ENCODE assay signal across 32 cellular contexts in the genomic region with DNA sequence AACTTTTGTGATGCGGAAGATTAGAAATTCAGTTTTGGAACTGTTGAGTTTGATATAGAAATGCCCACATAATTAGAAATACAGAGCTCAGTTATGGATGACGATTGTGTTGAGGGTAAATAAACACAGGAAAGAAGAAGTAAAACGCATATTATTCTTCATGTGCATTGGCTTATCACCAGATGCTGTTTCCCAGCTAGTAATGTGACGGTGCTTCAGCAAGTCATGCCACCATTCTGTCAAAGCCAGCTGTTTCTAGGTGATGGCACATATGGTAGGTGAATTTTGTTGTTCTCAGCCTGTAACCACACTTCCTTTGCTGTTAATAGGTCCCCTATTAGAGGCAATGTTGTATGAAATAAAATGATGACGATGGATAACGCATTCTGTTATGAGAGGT.
"Had no signal": no experiment of that assay in that cellular context is flagged by ENCODE, and none has a peak within 500 bp of the region (broad histone marks: within the 10 kb centered on the region; RNA-seq: fewer than 3 reads in every experiment).

No MANE protein-coding gene starts in this region.

- H2AFZ ChIP-seq: hepatocyte had no signal

- H3K27me3 Mint-ChIP-seq: activated CD4-positive, alpha-beta memory T cell treated with anti-CD3 and anti-CD28 coated beads for 36 hours; activated CD4-positive, alpha-beta T cell treated with anti-CD3 and anti-CD28 coated beads for 36 hours; activated CD4-positive, alpha-beta T cell treated with anti-CD3 and anti-CD28 coated beads, Interleukin-2, amount 10 ng/mL, durations not matched to agents 24 days and 14 days; activated CD8-positive, alpha-beta memory T cell treated with anti-CD3 and anti-CD28 coated beads, Interleukin-2, amount 10 ng/mL, durations not matched to agents 7 days and 5 days; activated naive CD4-positive, alpha-beta T cell treated with anti-CD3 and anti-CD28 coated beads, Interleukin-2, amount 10 ng/mL, durations not matched to agents 7 days and 5 days; central memory CD8-positive, alpha-beta T cell; dendritic cell treated with granulocyte-macrophage colony-stimulating factor and Interleukin-4, amounts not matched to agents 40 ng/mL and 50 ng/mL, for 4 days had no signal

- FAIRE-seq: bronchial epithelial cell, endometrium, endothelial cell of umbilical vein had no signal

- H3K4me3 Mint-ChIP-seq: activated CD4-positive, alpha-beta memory T cell treated with anti-CD3 and anti-CD28 coated beads for 36 hours; activated CD4-positive, alpha-beta T cell treated with anti-CD3 and anti-CD28 coated beads for 36 hours; activated CD4-positive, alpha-beta T cell treated with anti-CD3 and anti-CD28 coated beads, Interleukin-2, amount 10 ng/mL, durations not matched to agents 24 days and 14 days; activated CD8-positive, alpha-beta memory T cell treated with anti-CD3 and anti-CD28 coated beads, Interleukin-2, amount 10 ng/mL, durations not matched to agents 7 days and 5 days; activated CD8-positive, alpha-beta T cell treated with anti-CD3 and anti-CD28 coated beads, Interleukin-2, amount 10 ng/mL, durations not matched to agents 7 days and 5 days; activated naive CD4-positive, alpha-beta T cell treated with anti-CD3 and anti-CD28 coated beads, Interleukin-2, amount 10 ng/mL, durations not matched to agents 7 days and 5 days; activated naive CD8-positive, alpha-beta T cell treated with anti-CD3 and anti-CD28 coated beads, Interleukin-2, amount 10 ng/mL, durations not matched to agents 7 days and 5 days; activated T-helper 1 cell treated with anti-CD3 and anti-CD28 coated beads, Interleukin-12 subunit alpha, Interleukin-12 subunit beta, Interleukin-2, Interleukin-4 antibody, amounts not matched to agents 30 ng/mL and 10 ng/mL and 1 ng/mL, durations not matched to agents 14 hours and 24 hours and 36 hours; central memory CD8-positive, alpha-beta T cell; dendritic cell treated with granulocyte-macrophage colony-stimulating factor and Interleukin-4, amounts not matched to agents 40 ng/mL and 50 ng/mL, for 4 days had no signal

- H3K27ac Mint-ChIP-seq: activated CD4-positive, alpha-beta memory T cell treated with anti-CD3 and anti-CD28 coated beads for 36 hours; activated CD4-positive, alpha-beta T cell treated with anti-CD3 and anti-CD28 coated beads for 36 hours; activated CD4-positive, alpha-beta T cell treated with anti-CD3 and anti-CD28 coated beads, Interleukin-2, amount 10 ng/mL, durations not matched to agents 24 days and 14 days; activated CD8-positive, alpha-beta memory T cell treated with anti-CD3 and anti-CD28 coated beads, Interleukin-2, amount 10 ng/mL, durations not matched to agents 7 days and 5 days; activated CD8-positive, alpha-beta T cell treated with anti-CD3 and anti-CD28 coated beads, Interleukin-2, amount 10 ng/mL, durations not matched to agents 7 days and 5 days; activated naive CD4-positive, alpha-beta T cell treated with anti-CD3 and anti-CD28 coated beads, Interleukin-2, amount 10 ng/mL, durations not matched to agents 7 days and 5 days; activated naive CD4-positive, alpha-beta T cell treated with anti-CD3 and anti-CD28 coated beads, Interleukin-2, amount 50 U/mL, for 72 hours; activated naive CD8-positive, alpha-beta T cell treated with anti-CD3 and anti-CD28 coated beads, Interleukin-2, amount 10 ng/mL, durations not matched to agents 7 days and 5 days; activated T-helper 1 cell treated with anti-CD3 and anti-CD28 coated beads, Interleukin-12 subunit alpha, Interleukin-12 subunit beta, Interleukin-2, Interleukin-4 antibody, amounts not matched to agents 30 ng/mL and 10 ng/mL and 1 ng/mL, durations not matched to agents 14 hours and 24 hours and 36 hours; activated T-helper 2 cell treated with anti-CD3 and anti-CD28 coated beads, Interferon-gamma antibody, Interleukin-2, Interleukin-4, amounts not matched to agents 10 μg/mL and 5 μg/mL and 100 μg/mL, durations not matched to agents 14 hours and 24 hours and 36 hours; dendritic cell treated with granulocyte-macrophage colony-stimulating factor and Interleukin-4, amounts not matched to agents 40 ng/mL and 50 ng/mL, for 4 days had no signal

- H3K4me3 ChIP-seq: ascending aorta, coronary artery, dorsolateral prefrontal cortex, esophagus squamous epithelium, gastroesophageal sphincter, heart right ventricle, hepatocyte had no signal

- H3K27ac ChIP-seq: ascending aorta, brain microvascular endothelial cell, coronary artery, dorsolateral prefrontal cortex, epithelial cell of prostate, esophagus squamous epithelium, gastroesophageal sphincter, heart right ventricle, hepatocyte had no signal

- DNase-seq: activated CD4-positive, alpha-beta memory T cell treated with anti-CD3 and anti-CD28 coated beads for 36 hours; activated CD4-positive, alpha-beta T cell treated with anti-CD3 and anti-CD28 coated beads for 36 hours; activated CD4-positive, alpha-beta T cell treated with anti-CD3 and anti-CD28 coated beads, Interleukin-2, amount 10 ng/mL, durations not matched to agents 24 days and 14 days; activated CD4-positive, CD25-positive, alpha-beta regulatory T cell; activated CD4-positive, CD25-positive, alpha-beta regulatory T cell treated with anti-CD3 and anti-CD28 coated beads, Interleukin-2, amount 50 U/mL, for 72 hours; activated CD8-positive, alpha-beta memory T cell treated with anti-CD3 and anti-CD28 coated beads, Interleukin-2, amount 10 ng/mL, durations not matched to agents 7 days and 5 days; activated CD8-positive, alpha-beta memory T cell treated with anti-CD3 and anti-CD28 coated beads, Interleukin-2, amount 50 U/mL, for 4 hours; activated CD8-positive, alpha-beta T cell treated with anti-CD3 and anti-CD28 coated beads, Interleukin-2, amount 10 ng/mL, durations not matched to agents 7 days and 5 days; activated effector memory CD4-positive, alpha-beta T cell treated with anti-CD3 and anti-CD28 coated beads, Interleukin-2, amount 50 U/mL, for 16 hours; activated naive CD4-positive, alpha-beta T cell treated with anti-CD3 and anti-CD28 coated beads, Interleukin-2, amount 10 ng/mL, durations not matched to agents 7 days and 5 days; activated naive CD8-positive, alpha-beta T cell treated with anti-CD3 and anti-CD28 coated beads, Interleukin-2, amount 10 ng/mL, durations not matched to agents 7 days and 5 days; activated T-cell treated with anti-CD3 and anti-CD28 coated beads, Interleukin-2, amount 50 U/mL, for 1 hour; activated T-cell treated with anti-CD3 and anti-CD28 coated beads, Interleukin-2, amount 50 U/mL, for 48 hours; brain microvascular endothelial cell; dorsolateral prefrontal cortex; esophagus squamous epithelium; foreskin melanocyte; heart right ventricle; T-helper 2 cell had no signal

- H3K4me2 ChIP-seq: hepatocyte had no signal

- H3K36me3 ChIP-seq: ascending aorta, brain microvascular endothelial cell, esophagus squamous epithelium, gastroesophageal sphincter, heart right ventricle had no signal

- H3K27me3 ChIP-seq: ascending aorta, brain microvascular endothelial cell, dorsolateral prefrontal cortex, esophagus squamous epithelium, gastroesophageal sphincter, heart right ventricle, hepatocyte had no signal

- H3K4me1 ChIP-seq: ascending aorta, esophagus squamous epithelium, gastroesophageal sphincter, heart right ventricle had no signal

- H3K9me3 ChIP-seq: ascending aorta, esophagus squamous epithelium, gastroesophageal sphincter, heart right ventricle had no signal

- H3K79me2 ChIP-seq: hepatocyte had no signal

- H3K4me1 Mint-ChIP-seq: activated CD4-positive, alpha-beta T cell treated with anti-CD3 and anti-CD28 coated beads for 36 hours; activated CD4-positive, alpha-beta T cell treated with anti-CD3 and anti-CD28 coated beads, Interleukin-2, amount 10 ng/mL, durations not matched to agents 24 days and 14 days; activated CD8-positive, alpha-beta memory T cell treated with anti-CD3 and anti-CD28 coated beads, Interleukin-2, amount 10 ng/mL, durations not matched to agents 7 days and 5 days; activated naive CD4-positive, alpha-beta T cell treated with anti-CD3 and anti-CD28 coated beads, Interleukin-2, amount 10 ng/mL, durations not matched to agents 7 days and 5 days; activated naive CD8-positive, alpha-beta T cell treated with anti-CD3 and anti-CD28 coated beads, Interleukin-2, amount 10 ng/mL, durations not matched to agents 7 days and 5 days; central memory CD8-positive, alpha-beta T cell had no signal

- H3K9me3 Mint-ChIP-seq: activated CD4-positive, alpha-beta memory T cell treated with anti-CD3 and anti-CD28 coated beads for 36 hours; activated CD4-positive, alpha-beta T cell treated with anti-CD3 and anti-CD28 coated beads, Interleukin-2, amount 10 ng/mL, durations not matched to agents 24 days and 14 days; activated naive CD4-positive, alpha-beta T cell treated with anti-CD3 and anti-CD28 coated beads, Interleukin-2, amount 10 ng/mL, durations not matched to agents 7 days and 5 days; activated naive CD4-positive, alpha-beta T cell treated with anti-CD3 and anti-CD28 coated beads, Interleukin-2, amount 50 U/mL, for 72 hours; activated naive CD8-positive, alpha-beta T cell treated with anti-CD3 and anti-CD28 coated beads, Interleukin-2, amount 10 ng/mL, durations not matched to agents 7 days and 5 days; activated T-helper 1 cell treated with anti-CD3 and anti-CD28 coated beads, Interleukin-12 subunit alpha, Interleukin-12 subunit beta, Interleukin-2, Interleukin-4 antibody, amounts not matched to agents 30 ng/mL and 10 ng/mL and 1 ng/mL, durations not matched to agents 14 hours and 24 hours and 36 hours; activated T-helper 2 cell treated with anti-CD3 and anti-CD28 coated beads, Interferon-gamma antibody, Interleukin-2, Interleukin-4, amounts not matched to agents 10 μg/mL and 5 μg/mL and 100 μg/mL, durations not matched to agents 14 hours and 24 hours and 36 hours; central memory CD8-positive, alpha-beta T cell; dendritic cell treated with granulocyte-macrophage colony-stimulating factor and Interleukin-4, amounts not matched to agents 40 ng/mL and 50 ng/mL, for 4 days had no signal

- H3K36me3 Mint-ChIP-seq: activated CD4-positive, alpha-beta memory T cell treated with anti-CD3 and anti-CD28 coated beads for 36 hours; activated CD8-positive, alpha-beta memory T cell treated with anti-CD3 and anti-CD28 coated beads, Interleukin-2, amount 10 ng/mL, durations not matched to agents 7 days and 5 days; activated naive CD4-positive, alpha-beta T cell treated with anti-CD3 and anti-CD28 coated beads, Interleukin-2, amount 10 ng/mL, durations not matched to agents 7 days and 5 days; activated naive CD4-positive, alpha-beta T cell treated with anti-CD3 and anti-CD28 coated beads, Interleukin-2, amount 50 U/mL, for 72 hours; activated naive CD8-positive, alpha-beta T cell treated with anti-CD3 and anti-CD28 coated beads, Interleukin-2, amount 10 ng/mL, durations not matched to agents 7 days and 5 days had no signal

- ATAC-seq: activated CD4-positive, alpha-beta T cell treated with anti-CD3 and anti-CD28 coated beads for 36 hours; activated CD8-positive, alpha-beta memory T cell treated with anti-CD3 and anti-CD28 coated beads, Interleukin-2, amount 10 ng/mL, durations not matched to agents 7 days and 5 days; activated CD8-positive, alpha-beta T cell treated with anti-CD3 and anti-CD28 coated beads, Interleukin-2, amount 10 ng/mL, durations not matched to agents 7 days and 5 days; activated naive CD4-positive, alpha-beta T cell treated with anti-CD3 and anti-CD28 coated beads, Interleukin-2, amount 50 U/mL, for 72 hours; gastroesophageal sphincter; heart right ventricle had no signal
